Comparison of ENCODE assay signal across 1 cellular context in the genomic region with DNA sequence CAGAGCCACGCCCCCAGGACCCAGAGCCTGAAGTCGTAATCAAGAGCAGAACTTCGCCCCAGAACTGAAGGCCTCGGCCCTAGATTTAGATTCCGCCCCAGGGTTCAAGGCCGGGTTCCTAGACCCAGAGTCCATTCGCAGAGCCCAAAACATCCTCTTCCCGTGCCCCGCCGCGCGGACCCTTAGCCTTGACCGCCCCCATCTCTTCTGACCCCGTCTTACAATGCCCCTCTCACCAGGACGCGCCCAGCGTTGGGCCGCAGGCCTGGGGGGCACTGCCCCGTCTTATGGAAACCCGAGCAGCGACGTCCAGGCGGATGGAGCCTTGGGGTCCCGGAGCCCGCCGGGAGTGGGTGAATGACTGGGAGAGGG.
TF ChIP-seq lines count a peak whose summit lies in the region.

No MANE protein-coding gene starts in this region.

TF ChIP-seq in HepG2, 621 proteins besides CTCF, POLR2A, EP300 and RAD21 (continued from another document and continues in another):
- TF ChIP-seq AKAP8 (CRISPR knock-in tag; IDR thresholded peaks at IDR 0.05), result no peak
- TF ChIP-seq, protein P1, sequence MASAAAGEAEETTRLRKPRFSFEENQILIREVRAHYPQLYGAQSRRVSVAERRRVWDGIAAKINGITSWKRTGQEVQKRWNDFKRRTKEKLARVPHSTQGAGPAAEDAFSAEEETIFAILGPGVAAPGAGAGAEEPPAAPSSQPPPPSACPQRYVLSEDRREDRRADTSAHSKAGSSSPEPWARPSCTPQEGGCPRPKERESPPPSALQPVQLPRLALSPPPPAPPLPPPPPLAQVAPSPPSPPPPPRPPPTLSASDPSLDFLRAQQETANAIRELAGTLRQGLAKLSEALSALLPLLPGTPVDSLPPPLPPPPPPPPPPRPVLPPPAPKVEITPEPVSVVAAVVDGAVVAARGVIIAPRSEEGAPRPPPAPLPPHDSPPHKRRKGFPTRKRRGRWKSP (CRISPR knock-in tag; IDR thresholded peaks at IDR 0.05), result no peak
- no peak for TF ChIP-seq NCOA1 (CRISPR knock-in tag; IDR thresholded peaks at IDR 0.05)
- TF ChIP-seq ZNF331 (CRISPR knock-in tag; IDR thresholded peaks at IDR 0.05), result no peak
- TF ChIP-seq, protein P2, sequence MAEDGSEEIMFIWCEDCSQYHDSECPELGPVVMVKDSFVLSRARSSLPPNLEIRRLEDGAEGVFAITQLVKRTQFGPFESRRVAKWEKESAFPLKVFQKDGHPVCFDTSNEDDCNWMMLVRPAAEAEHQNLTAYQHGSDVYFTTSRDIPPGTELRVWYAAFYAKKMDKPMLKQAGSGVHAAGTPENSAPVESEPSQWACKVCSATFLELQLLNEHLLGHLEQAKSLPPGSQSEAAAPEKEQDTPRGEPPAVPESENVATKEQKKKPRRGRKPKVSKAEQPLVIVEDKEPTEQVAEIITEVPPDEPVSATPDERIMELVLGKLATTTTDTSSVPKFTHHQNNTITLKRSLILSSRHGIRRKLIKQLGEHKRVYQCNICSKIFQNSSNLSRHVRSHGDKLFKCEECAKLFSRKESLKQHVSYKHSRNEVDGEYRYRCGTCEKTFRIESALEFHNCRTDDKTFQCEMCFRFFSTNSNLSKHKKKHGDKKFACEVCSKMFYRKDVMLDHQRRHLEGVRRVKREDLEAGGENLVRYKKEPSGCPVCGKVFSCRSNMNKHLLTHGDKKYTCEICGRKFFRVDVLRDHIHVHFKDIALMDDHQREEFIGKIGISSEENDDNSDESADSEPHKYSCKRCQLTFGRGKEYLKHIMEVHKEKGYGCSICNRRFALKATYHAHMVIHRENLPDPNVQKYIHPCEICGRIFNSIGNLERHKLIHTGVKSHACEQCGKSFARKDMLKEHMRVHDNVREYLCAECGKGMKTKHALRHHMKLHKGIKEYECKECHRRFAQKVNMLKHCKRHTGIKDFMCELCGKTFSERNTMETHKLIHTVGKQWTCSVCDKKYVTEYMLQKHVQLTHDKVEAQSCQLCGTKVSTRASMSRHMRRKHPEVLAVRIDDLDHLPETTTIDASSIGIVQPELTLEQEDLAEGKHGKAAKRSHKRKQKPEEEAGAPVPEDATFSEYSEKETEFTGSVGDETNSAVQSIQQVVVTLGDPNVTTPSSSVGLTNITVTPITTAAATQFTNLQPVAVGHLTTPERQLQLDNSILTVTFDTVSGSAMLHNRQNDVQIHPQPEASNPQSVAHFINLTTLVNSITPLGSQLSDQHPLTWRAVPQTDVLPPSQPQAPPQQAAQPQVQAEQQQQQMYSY (CRISPR knock-in tag; IDR thresholded peaks at IDR 0.05), result no peak
- TF ChIP-seq NFYB (CRISPR knock-in tag; IDR thresholded peaks at IDR 0.05), result no peak
- no peak for TF ChIP-seq ZNF484 (CRISPR knock-in tag; IDR thresholded peaks at IDR 0.05; ENCODE audit: borderline replicate concordance, low read depth)
- no peak for TF ChIP-seq STAT5B (CRISPR knock-in tag; IDR thresholded peaks at IDR 0.05)
- TF ChIP-seq KDM1A (CRISPR knock-in tag; IDR thresholded peaks at IDR 0.05), result no peak
- TF ChIP-seq ZBTB20 (CRISPR knock-in tag; IDR thresholded peaks at IDR 0.05; ENCODE audit: borderline replicate concordance, low read depth), result no peak
- no peak for TF ChIP-seq TEAD2 (CRISPR knock-in tag; IDR thresholded peaks at IDR 0.05)
- peak; percentile 82 for TF ChIP-seq RARA (CRISPR knock-in tag; IDR thresholded peaks at IDR 0.05)
- 0 out of 2 replicates have a peak, but pooled peaks have one; percentile 12 for TF ChIP-seq RXRB (CRISPR knock-in tag; IDR thresholded peaks at IDR 0.05; ENCODE audit: borderline replicate concordance)
- TF ChIP-seq ZNF138 (CRISPR knock-in tag; IDR thresholded peaks at IDR 0.05; ENCODE audit: low read depth), result no peak
- TF ChIP-seq ZNF75D (CRISPR knock-in tag; IDR thresholded peaks at IDR 0.05; ENCODE audit: borderline replicate concordance), result no peak
- TF ChIP-seq ZNF629 (CRISPR knock-in tag; conservative IDR thresholded peaks at IDR 0.05), result no peak
- TF ChIP-seq NR2F2 (IDR thresholded peaks at IDR 0.05; ENCODE audit: borderline replicate concordance, low read depth), result no peak
- TF ChIP-seq ZNF17 (CRISPR knock-in tag; IDR thresholded peaks at IDR 0.05), result no peak
- TF ChIP-seq HNRNPLL (IDR thresholded peaks at IDR 0.05; ENCODE audit: low read depth, low read length, poor library complexity, severe bottlenecking), result no peak
- TF ChIP-seq MBNL3 (CRISPR knock-in tag; conservative IDR thresholded peaks at IDR 0.05), result no peak
- TF ChIP-seq ZNF143 (CRISPR knock-in tag; IDR thresholded peaks at IDR 0.05), result no peak
- no peak for TF ChIP-seq FOXJ3 (CRISPR knock-in tag; IDR thresholded peaks at IDR 0.05; ENCODE audit: borderline replicate concordance)
- TF ChIP-seq ZFP62 (CRISPR knock-in tag; IDR thresholded peaks at IDR 0.05), result 0 out of 2 replicates have a peak, but pooled peaks have one; percentile 25
- TF ChIP-seq MYNN (CRISPR knock-in tag; IDR thresholded peaks at IDR 0.05; ENCODE audit: low read depth), result no peak
- peak; percentile 34; the same call in 1 of the 2 replicates for TF ChIP-seq MYC (CRISPR knock-in tag; IDR thresholded peaks at IDR 0.05; ENCODE audit: borderline replicate concordance)
- no peak for TF ChIP-seq ZFP82 (CRISPR knock-in tag; IDR thresholded peaks at IDR 0.05; ENCODE audit: borderline replicate concordance)
- TF ChIP-seq TOE1 (CRISPR knock-in tag; IDR thresholded peaks at IDR 0.05), result no peak
- TF ChIP-seq, protein P3, sequence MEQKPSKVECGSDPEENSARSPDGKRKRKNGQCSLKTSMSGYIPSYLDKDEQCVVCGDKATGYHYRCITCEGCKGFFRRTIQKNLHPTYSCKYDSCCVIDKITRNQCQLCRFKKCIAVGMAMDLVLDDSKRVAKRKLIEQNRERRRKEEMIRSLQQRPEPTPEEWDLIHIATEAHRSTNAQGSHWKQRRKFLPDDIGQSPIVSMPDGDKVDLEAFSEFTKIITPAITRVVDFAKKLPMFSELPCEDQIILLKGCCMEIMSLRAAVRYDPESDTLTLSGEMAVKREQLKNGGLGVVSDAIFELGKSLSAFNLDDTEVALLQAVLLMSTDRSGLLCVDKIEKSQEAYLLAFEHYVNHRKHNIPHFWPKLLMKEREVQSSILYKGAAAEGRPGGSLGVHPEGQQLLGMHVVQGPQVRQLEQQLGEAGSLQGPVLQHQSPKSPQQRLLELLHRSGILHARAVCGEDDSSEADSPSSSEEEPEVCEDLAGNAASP (CRISPR knock-in tag; IDR thresholded peaks at IDR 0.05; ENCODE audit: borderline replicate concordance), result no peak
- no peak for TF ChIP-seq SRSF4 (IDR thresholded peaks at IDR 0.05; ENCODE audit: low read depth, low read length, poor library complexity, severe bottlenecking)
- no peak for TF ChIP-seq EEA1 (CRISPR knock-in tag; IDR thresholded peaks at IDR 0.05; ENCODE audit: borderline replicate concordance)
- TF ChIP-seq ZNF451 (CRISPR knock-in tag; IDR thresholded peaks at IDR 0.05), result no peak
- TF ChIP-seq GFI1 (CRISPR knock-in tag; IDR thresholded peaks at IDR 0.05; ENCODE audit: borderline replicate concordance), result no peak
- no peak for TF ChIP-seq CBX1 (IDR thresholded peaks at IDR 0.05; ENCODE audit: low read depth)
- TF ChIP-seq ZNF367 (CRISPR knock-in tag; IDR thresholded peaks at IDR 0.05; ENCODE audit: borderline replicate concordance), result no peak
- TF ChIP-seq, protein P4, sequence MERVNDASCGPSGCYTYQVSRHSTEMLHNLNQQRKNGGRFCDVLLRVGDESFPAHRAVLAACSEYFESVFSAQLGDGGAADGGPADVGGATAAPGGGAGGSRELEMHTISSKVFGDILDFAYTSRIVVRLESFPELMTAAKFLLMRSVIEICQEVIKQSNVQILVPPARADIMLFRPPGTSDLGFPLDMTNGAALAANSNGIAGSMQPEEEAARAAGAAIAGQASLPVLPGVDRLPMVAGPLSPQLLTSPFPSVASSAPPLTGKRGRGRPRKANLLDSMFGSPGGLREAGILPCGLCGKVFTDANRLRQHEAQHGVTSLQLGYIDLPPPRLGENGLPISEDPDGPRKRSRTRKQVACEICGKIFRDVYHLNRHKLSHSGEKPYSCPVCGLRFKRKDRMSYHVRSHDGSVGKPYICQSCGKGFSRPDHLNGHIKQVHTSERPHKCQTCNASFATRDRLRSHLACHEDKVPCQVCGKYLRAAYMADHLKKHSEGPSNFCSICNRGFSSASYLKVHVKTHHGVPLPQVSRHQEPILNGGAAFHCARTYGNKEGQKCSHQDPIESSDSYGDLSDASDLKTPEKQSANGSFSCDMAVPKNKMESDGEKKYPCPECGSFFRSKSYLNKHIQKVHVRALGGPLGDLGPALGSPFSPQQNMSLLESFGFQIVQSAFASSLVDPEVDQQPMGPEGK (CRISPR knock-in tag; IDR thresholded peaks at IDR 0.05), result no peak
- TF ChIP-seq, protein P5, sequence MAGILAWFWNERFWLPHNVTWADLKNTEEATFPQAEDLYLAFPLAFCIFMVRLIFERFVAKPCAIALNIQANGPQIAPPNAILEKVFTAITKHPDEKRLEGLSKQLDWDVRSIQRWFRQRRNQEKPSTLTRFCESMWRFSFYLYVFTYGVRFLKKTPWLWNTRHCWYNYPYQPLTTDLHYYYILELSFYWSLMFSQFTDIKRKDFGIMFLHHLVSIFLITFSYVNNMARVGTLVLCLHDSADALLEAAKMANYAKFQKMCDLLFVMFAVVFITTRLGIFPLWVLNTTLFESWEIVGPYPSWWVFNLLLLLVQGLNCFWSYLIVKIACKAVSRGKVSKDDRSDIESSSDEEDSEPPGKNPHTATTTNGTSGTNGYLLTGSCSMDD (CRISPR knock-in tag; IDR thresholded peaks at IDR 0.05), result no peak
- TF ChIP-seq ZNF782 (CRISPR knock-in tag; IDR thresholded peaks at IDR 0.05; ENCODE audit: borderline replicate concordance), result peak; percentile 52; the same call in 1 of the 2 replicates
- TF ChIP-seq, protein P6, sequence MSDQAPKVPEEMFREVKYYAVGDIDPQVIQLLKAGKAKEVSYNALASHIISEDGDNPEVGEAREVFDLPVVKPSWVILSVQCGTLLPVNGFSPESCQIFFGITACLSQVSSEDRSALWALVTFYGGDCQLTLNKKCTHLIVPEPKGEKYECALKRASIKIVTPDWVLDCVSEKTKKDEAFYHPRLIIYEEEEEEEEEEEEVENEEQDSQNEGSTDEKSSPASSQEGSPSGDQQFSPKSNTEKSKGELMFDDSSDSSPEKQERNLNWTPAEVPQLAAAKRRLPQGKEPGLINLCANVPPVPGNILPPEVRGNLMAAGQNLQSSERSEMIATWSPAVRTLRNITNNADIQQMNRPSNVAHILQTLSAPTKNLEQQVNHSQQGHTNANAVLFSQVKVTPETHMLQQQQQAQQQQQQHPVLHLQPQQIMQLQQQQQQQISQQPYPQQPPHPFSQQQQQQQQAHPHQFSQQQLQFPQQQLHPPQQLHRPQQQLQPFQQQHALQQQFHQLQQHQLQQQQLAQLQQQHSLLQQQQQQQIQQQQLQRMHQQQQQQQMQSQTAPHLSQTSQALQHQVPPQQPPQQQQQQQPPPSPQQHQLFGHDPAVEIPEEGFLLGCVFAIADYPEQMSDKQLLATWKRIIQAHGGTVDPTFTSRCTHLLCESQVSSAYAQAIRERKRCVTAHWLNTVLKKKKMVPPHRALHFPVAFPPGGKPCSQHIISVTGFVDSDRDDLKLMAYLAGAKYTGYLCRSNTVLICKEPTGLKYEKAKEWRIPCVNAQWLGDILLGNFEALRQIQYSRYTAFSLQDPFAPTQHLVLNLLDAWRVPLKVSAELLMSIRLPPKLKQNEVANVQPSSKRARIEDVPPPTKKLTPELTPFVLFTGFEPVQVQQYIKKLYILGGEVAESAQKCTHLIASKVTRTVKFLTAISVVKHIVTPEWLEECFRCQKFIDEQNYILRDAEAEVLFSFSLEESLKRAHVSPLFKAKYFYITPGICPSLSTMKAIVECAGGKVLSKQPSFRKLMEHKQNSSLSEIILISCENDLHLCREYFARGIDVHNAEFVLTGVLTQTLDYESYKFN (CRISPR knock-in tag; conservative IDR thresholded peaks at IDR 0.05), result peak; percentile 75
- no peak for TF ChIP-seq ZNF780A (CRISPR knock-in tag; IDR thresholded peaks at IDR 0.05)
- TF ChIP-seq, protein P7, sequence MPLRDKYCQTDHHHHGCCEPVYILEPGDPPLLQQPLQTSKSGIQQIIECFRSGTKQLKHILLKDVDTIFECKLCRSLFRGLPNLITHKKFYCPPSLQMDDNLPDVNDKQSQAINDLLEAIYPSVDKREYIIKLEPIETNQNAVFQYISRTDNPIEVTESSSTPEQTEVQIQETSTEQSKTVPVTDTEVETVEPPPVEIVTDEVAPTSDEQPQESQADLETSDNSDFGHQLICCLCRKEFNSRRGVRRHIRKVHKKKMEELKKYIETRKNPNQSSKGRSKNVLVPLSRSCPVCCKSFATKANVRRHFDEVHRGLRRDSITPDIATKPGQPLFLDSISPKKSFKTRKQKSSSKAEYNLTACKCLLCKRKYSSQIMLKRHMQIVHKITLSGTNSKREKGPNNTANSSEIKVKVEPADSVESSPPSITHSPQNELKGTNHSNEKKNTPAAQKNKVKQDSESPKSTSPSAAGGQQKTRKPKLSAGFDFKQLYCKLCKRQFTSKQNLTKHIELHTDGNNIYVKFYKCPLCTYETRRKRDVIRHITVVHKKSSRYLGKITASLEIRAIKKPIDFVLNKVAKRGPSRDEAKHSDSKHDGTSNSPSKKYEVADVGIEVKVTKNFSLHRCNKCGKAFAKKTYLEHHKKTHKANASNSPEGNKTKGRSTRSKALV (CRISPR knock-in tag; IDR thresholded peaks at IDR 0.05), result no peak
- TF ChIP-seq, protein P8, sequence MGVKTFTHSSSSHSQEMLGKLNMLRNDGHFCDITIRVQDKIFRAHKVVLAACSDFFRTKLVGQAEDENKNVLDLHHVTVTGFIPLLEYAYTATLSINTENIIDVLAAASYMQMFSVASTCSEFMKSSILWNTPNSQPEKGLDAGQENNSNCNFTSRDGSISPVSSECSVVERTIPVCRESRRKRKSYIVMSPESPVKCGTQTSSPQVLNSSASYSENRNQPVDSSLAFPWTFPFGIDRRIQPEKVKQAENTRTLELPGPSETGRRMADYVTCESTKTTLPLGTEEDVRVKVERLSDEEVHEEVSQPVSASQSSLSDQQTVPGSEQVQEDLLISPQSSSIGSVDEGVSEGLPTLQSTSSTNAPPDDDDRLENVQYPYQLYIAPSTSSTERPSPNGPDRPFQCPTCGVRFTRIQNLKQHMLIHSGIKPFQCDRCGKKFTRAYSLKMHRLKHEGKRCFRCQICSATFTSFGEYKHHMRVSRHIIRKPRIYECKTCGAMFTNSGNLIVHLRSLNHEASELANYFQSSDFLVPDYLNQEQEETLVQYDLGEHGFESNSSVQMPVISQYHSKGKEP (CRISPR knock-in tag; IDR thresholded peaks at IDR 0.05), result no peak
- no peak for TF ChIP-seq SSRP1 (CRISPR knock-in tag; IDR thresholded peaks at IDR 0.05)
- TF ChIP-seq, protein P9, sequence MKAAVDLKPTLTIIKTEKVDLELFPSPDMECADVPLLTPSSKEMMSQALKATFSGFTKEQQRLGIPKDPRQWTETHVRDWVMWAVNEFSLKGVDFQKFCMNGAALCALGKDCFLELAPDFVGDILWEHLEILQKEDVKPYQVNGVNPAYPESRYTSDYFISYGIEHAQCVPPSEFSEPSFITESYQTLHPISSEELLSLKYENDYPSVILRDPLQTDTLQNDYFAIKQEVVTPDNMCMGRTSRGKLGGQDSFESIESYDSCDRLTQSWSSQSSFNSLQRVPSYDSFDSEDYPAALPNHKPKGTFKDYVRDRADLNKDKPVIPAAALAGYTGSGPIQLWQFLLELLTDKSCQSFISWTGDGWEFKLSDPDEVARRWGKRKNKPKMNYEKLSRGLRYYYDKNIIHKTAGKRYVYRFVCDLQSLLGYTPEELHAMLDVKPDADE (CRISPR knock-in tag; IDR thresholded peaks at IDR 0.05), result no peak
